In the genomic region with DNA sequence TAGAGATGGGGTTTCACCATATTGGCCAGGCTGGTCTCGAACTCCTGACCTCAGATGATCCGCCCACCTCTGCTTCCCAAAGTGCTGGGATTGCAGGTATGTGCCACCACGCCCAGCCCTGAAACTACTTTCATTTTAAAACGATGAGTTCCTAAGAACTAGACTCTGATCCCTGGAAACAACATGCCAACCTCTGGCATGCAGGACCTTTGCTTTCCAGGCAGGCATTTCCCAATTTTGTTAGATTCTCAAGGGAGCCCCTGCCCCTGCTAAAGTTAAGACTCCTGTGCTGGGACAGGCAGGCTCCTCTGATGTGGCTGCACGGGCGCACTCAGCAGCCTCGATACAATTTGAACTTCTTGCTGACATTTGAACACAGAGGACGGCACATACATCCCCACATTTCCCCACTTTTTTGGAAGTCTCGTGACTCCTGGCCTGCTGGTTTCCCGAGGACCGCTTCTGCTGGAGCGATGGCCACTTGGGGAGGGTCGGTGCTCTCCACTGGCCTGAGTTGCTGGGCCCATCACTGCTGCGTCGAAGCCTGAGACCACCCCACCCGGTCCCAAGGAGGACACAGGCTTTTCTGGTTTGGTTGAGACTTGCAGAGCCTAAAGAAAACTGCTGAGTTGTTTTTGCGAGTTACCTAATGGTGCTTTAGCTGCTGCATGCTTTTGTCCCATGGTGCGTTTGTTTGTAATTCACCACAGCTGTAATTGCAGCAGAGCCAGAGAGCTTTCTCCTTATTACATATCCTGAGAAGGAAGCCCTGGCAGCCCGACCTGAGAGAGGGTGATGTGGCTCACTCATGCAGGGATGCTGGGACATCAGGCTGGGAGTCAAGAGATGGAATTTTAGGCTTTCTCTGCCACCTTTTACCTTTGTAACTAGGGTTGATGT, we compare ENCODE assay signal across 14 cellular contexts. TPM values are rescaled to one million over a fixed set of nuclear protein-coding genes. Genes with fewer than 3 reads are reported as not detected.
A peak's percentile ranks its signal among the peaks of the same experiment; 100 is the strongest.
DNase-seq lines count a peak whose midpoint lies in the region; ATAC-seq and TF ChIP-seq lines count a peak whose summit lies in the region.
"Had no signal": no experiment of that assay in that cellular context is flagged by ENCODE, and none has a peak within 500 bp of the region (broad histone marks: within the 10 kb centered on the region; RNA-seq: fewer than 3 reads in every experiment).

No MANE protein-coding gene starts in this region.

- ATAC-seq in esophagus mucosa (no peak), HG02840 (IDR thresholded peaks at IDR 0.05; ENCODE audit: low FRiP score, unreplicated experiment) (no peak)
- ATAC-seq: activated naive CD4-positive, alpha-beta T cell treated with anti-CD3 and anti-CD28 coated beads, Interleukin-2, amount 50 U/mL, for 72 hours; stimulated activated naive B cell treated with anti-CD40 and anti-IgM and Interleukin-4, amounts not matched to agents 10 μg/mL and 1 μg/mL and 100 μg/mL, for 72 hours had no signal

- H3K9me3 Mint-ChIP-seq in neural crest cell = no peaks in the 10 kb centered on the region
- H3K9me3 Mint-ChIP-seq: activated naive CD4-positive, alpha-beta T cell treated with anti-CD3 and anti-CD28 coated beads, Interleukin-2, amount 50 U/mL, for 72 hours; stimulated activated naive B cell treated with anti-CD40 and anti-IgM and Interleukin-4, amounts not matched to agents 10 μg/mL and 1 μg/mL and 100 μg/mL, for 72 hours had no signal

- H3K4me1 ChIP-seq in HEK293 (ENCODE audit: control insufficient read depth, insufficient read depth, low read length) = peaks cover 7% of the 10 kb centered on the region

- no peaks in the 10 kb centered on the region for H3K36me3 ChIP-seq in HEK293 (ENCODE audit: control insufficient read depth in 2 of 2, insufficient read depth in 1 of 2, low read length in 2 of 2)

- no peaks in the 10 kb centered on the region for H3K27me3 Mint-ChIP-seq in neural crest cell (ENCODE audit: low read depth)
- H3K27me3 Mint-ChIP-seq: stimulated activated naive B cell treated with anti-CD40 and anti-IgM and Interleukin-4, amounts not matched to agents 10 μg/mL and 1 μg/mL and 100 μg/mL, for 72 hours had no signal

- CTCF ChIA-PET in HEK293 (lab: Yijun Ruan, JAX) = no interaction called here

- H3K27ac Mint-ChIP-seq in neural crest cell (ENCODE audit: unreplicated experiment) = peak overlapping the region; percentile 50
- H3K27ac Mint-ChIP-seq: activated naive CD4-positive, alpha-beta T cell treated with anti-CD3 and anti-CD28 coated beads, Interleukin-2, amount 50 U/mL, for 72 hours; stimulated activated naive B cell treated with anti-CD40 and anti-IgM and Interleukin-4, amounts not matched to agents 10 μg/mL and 1 μg/mL and 100 μg/mL, for 72 hours had no signal

- peak; percentile 58 for DNase-seq in AG09319 (ENCODE audit: extremely low read depth, low read depth)
- peak; percentile 73 for DNase-seq in fibroblast of peridontal ligament (ENCODE audit: extremely low read depth)
- no peak for DNase-seq in neural crest cell (ENCODE audit: low read depth, low spot score)
- DNase-seq in GM19240 (ENCODE audit: insufficient read length, low spot score) = no peak
- no peak for DNase-seq in activated CD4-positive, alpha-beta T cell treated with anti-CD3 and anti-CD28 coated beads for 48 hours
- DNase-seq: DMS 273 treated with DMSO at 0.1 percent for 48 hours; GOT3; NCI-H1092 treated with DMSO at 0.1 percent for 48 hours; NCI-H446; stimulated activated naive B cell treated with anti-CD40 and anti-IgM and Interleukin-4, amounts not matched to agents 10 μg/mL and 1 μg/mL and 100 μg/mL, for 72 hours had no signal

- H3K36me3 Mint-ChIP-seq in neural crest cell (ENCODE audit: low read depth) = peaks cover 4% of the 10 kb centered on the region
- H3K36me3 Mint-ChIP-seq: activated naive CD4-positive, alpha-beta T cell treated with anti-CD3 and anti-CD28 coated beads, Interleukin-2, amount 50 U/mL, for 72 hours had no signal

- H3K4me3 Mint-ChIP-seq in neural crest cell = no peak overlapping the region
- H3K4me3 Mint-ChIP-seq: stimulated activated naive B cell treated with anti-CD40 and anti-IgM and Interleukin-4, amounts not matched to agents 10 μg/mL and 1 μg/mL and 100 μg/mL, for 72 hours had no signal

- POLR2A ChIA-PET in HEK293 (lab: Yijun Ruan, JAX) = no interaction called here

- H3K27ac ChIP-seq in HEK293 (ENCODE audit: extremely low read depth, low read depth, low read length) = no peak overlapping the region

- no peaks in the 10 kb centered on the region for H3K9me3 ChIP-seq in HEK293 (ENCODE audit: control insufficient read depth, insufficient read depth, low read depth, low read length)

- H3K4me3 ChIP-seq in HEK293 (ENCODE audit: low read depth, low read length) = no peak overlapping the region

- peaks cover 37% of the 10 kb centered on the region for H3K4me1 Mint-ChIP-seq in neural crest cell

- TF ChIP-seq CTCF in AG09319 (IDR thresholded peaks at IDR 0.05; ENCODE audit: low read depth, low read length) (no peak), HEK293 (tag by site-specific recombination; IDR thresholded peaks at IDR 0.05) (no peak), neural crest cell (conservative IDR thresholded peaks at IDR 0.05) (no peak)

TF ChIP-seq in HEK293, 187 proteins besides CTCF, POLR2A, EP300 and RAD21:
- TF ChIP-seq ZFP3 (tag by site-specific recombination; IDR thresholded peaks at IDR 0.05; ENCODE audit: low read depth) (no peak), ZBTB48 (tag by site-specific recombination; IDR thresholded peaks at IDR 0.05) (no peak), SETDB1 (IDR thresholded peaks at IDR 0.05; ENCODE audit: insufficient read length, low read length) (no peak), ZNF133 (tag by site-specific recombination; IDR thresholded peaks at IDR 0.05) (no peak), ZIC2 (tag by site-specific recombination; IDR thresholded peaks at IDR 0.05) (peak; percentile 62), ZNF660 (tag by site-specific recombination; IDR thresholded peaks at IDR 0.05) (no peak), ZNF24 (tag by site-specific recombination; IDR thresholded peaks at IDR 0.05) (no peak), MEIS1 (CRISPR knock-in tag; IDR thresholded peaks at IDR 0.05; ENCODE audit: borderline replicate concordance) (no peak), KLF16 (tag by site-specific recombination; IDR thresholded peaks at IDR 0.05) (no peak)
- TF ChIP-seq, protein P1, sequence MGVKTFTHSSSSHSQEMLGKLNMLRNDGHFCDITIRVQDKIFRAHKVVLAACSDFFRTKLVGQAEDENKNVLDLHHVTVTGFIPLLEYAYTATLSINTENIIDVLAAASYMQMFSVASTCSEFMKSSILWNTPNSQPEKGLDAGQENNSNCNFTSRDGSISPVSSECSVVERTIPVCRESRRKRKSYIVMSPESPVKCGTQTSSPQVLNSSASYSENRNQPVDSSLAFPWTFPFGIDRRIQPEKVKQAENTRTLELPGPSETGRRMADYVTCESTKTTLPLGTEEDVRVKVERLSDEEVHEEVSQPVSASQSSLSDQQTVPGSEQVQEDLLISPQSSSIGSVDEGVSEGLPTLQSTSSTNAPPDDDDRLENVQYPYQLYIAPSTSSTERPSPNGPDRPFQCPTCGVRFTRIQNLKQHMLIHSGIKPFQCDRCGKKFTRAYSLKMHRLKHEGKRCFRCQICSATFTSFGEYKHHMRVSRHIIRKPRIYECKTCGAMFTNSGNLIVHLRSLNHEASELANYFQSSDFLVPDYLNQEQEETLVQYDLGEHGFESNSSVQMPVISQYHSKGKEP (tag by site-specific recombination; IDR thresholded peaks at IDR 0.05) = peak; percentile 93

RNA-seq across cellular contexts. Expression of a gene that starts 8.2 kb away (rescaled TPM):
- total RNA-seq in neural crest cell (97.4 and 99.1 TPM in 2 replicates), esophagus mucosa (16.7 TPM)

Comparison
In these comparisons a context has a peak if more than half of its experiments do, and no peak if none do; other contexts are left out.
1. DNase-seq: peak in AG09319 (single experiment) and fibroblast of peridontal ligament (single experiment); none in neural crest cell (single experiment), GM19240 (single experiment) and activated CD4-positive, alpha-beta T cell treated with anti-CD3 and anti-CD28 coated beads for 48 hours (single experiment).